8 cellular contexts compared by ENCODE assay signal in genomic region chr10:24449334-24449740, GRCh38.
A peak's percentile ranks its signal among the peaks of the same experiment; 100 is the strongest.
DNase-seq lines count a peak whose midpoint lies in the region; ATAC-seq lines count a peak whose summit lies in the region.

No MANE protein-coding gene starts in this region.

- H3K27me3 ChIP-seq in BLaER1 treated with 17β-estradiol and CSF1 and Interleukin-3, amounts not matched to agents 10 nM and 100 nM = no peaks in the 10 kb centered on the region

- H4K20me1 ChIP-seq in BLaER1 treated with 17β-estradiol and CSF1 and Interleukin-3, amounts not matched to agents 10 nM and 100 nM = peaks cover 0 to 15% (median 0%) of the 10 kb centered on the region in 11 experiments; a peak in 2 of 22 replicates

- peak overlapping the region in 3 of 11 experiments; percentile 62 to 72 (median 62); a peak in 5 of 22 replicates for H3K27ac ChIP-seq in BLaER1 treated with 17β-estradiol and CSF1 and Interleukin-3, amounts not matched to agents 10 nM and 100 nM

- no peaks in the 10 kb centered on the region for H3K9me3 ChIP-seq in BLaER1 treated with 17β-estradiol and CSF1 and Interleukin-3, amounts not matched to agents 10 nM and 100 nM (replicated peaks in 1 of 11)

- H3K4me2 ChIP-seq in BLaER1 treated with 17β-estradiol and CSF1 and Interleukin-3, amounts not matched to agents 10 nM and 100 nM = peak overlapping the region; percentile 0 to 83 (median 24); a peak in 17 of 22 replicates

- H3K9ac ChIP-seq in BLaER1 treated with 17β-estradiol and CSF1 and Interleukin-3, amounts not matched to agents 10 nM and 100 nM = peak overlapping the region in 3 of 11 experiments; percentile 34 to 79 (median 72); a peak in 6 of 22 replicates

- ATAC-seq in GM19468 (IDR thresholded peaks at IDR 0.05; ENCODE audit: extremely low read depth, unreplicated experiment) = peak; percentile 87
- ATAC-seq in HG03558 (IDR thresholded peaks at IDR 0.05; ENCODE audit: extremely low read depth, unreplicated experiment) = peak; percentile 77

- peaks cover 7 to 60% (median 13%) of the 10 kb centered on the region in 10 experiments; a peak in 15 of 20 replicates for H3K4me1 ChIP-seq in BLaER1 treated with 17β-estradiol and CSF1 and Interleukin-3, amounts not matched to agents 10 nM and 100 nM

- DNase-seq in glomerular visceral epithelial cell (ENCODE audit: extremely low spot score) (peak; percentile 15), T1000 (lab: John Stamatoyannopoulos, UW) (no peak), NCI-H1694 (lab: John Stamatoyannopoulos, UW) (no peak), midbrain (lab: John Stamatoyannopoulos, UW) (no peak), NCI-H1105 (lab: John Stamatoyannopoulos, UW) (no peak)

- H3K36me3 ChIP-seq in BLaER1 treated with 17β-estradiol and CSF1 and Interleukin-3, amounts not matched to agents 10 nM and 100 nM = no peaks in the 10 kb centered on the region

- H3K4me3 ChIP-seq in BLaER1 treated with 17β-estradiol and CSF1 and Interleukin-3, amounts not matched to agents 10 nM and 100 nM = peak overlapping the region in 3 of 10 experiments; percentile 22 to 55 (median 52); a peak in 5 of 20 replicates
